Comparison of ENCODE assay signal across 13 cellular contexts in genomic region chr14:35337074-35337556, GRCh38. TPM values are rescaled to one million over a fixed set of nuclear protein-coding genes. Genes with fewer than 3 reads are reported as not detected.
DNase-seq lines count a peak whose midpoint lies in the region; ATAC-seq, FAIRE-seq and TF ChIP-seq lines count a peak whose summit lies in the region.
"Had no signal": no experiment of that assay in that cellular context is flagged by ENCODE, and none has a peak within 500 bp of the region (broad histone marks: within the 10 kb centered on the region; RNA-seq: fewer than 3 reads in every experiment).

No MANE protein-coding gene starts in this region.

- 65 to 68% (median 68%) methylated on average over 9 of the region's 9 CpGs for WGBS in psoas muscle, 3 donors

- H3K4me3 ChIP-seq in adipocyte (ENCODE audit: low read length), result peak overlapping the region; percentile 17
- no peak overlapping the region for H3K4me3 ChIP-seq in psoas muscle

- TF ChIP-seq POLR2A in GM12891 (IDR thresholded peaks at IDR 0.05; ENCODE audit: low read depth, low read length), result no peak

- intact Hi-C loops in psoas muscle (cut with DNase I), result loop anchor here (2.0 to 5.0 kb wide), 2 partner anchors 35 to 70 kb away; no protein-coding TSS in a partner anchor

- FAIRE-seq in GM12891 (lab: Jason Lieb, UNC), result no peak

- H3K9ac ChIP-seq in adipocyte (ENCODE audit: low read length), result peak overlapping the region; percentile 78

- no peak for ATAC-seq in psoas muscle
- ATAC-seq in GM18858 (IDR thresholded peaks at IDR 0.05; ENCODE audit: unreplicated experiment), result no peak
- ATAC-seq in esophagus mucosa, result no peak

- no peaks in the 10 kb centered on the region for H3K27me3 ChIP-seq in adipocyte (replicated peaks; ENCODE audit: control insufficient read depth, insufficient read depth, low read length)
- H3K27me3 ChIP-seq in psoas muscle (ENCODE audit: insufficient read depth in 3 of 3, low read length in 2 of 3), result no peaks in the 10 kb centered on the region

- peaks cover 54% of the 10 kb centered on the region for H3K4me1 ChIP-seq in adipocyte (ENCODE audit: control insufficient read depth, insufficient read depth, low read length)
- peaks cover 43% of the 10 kb centered on the region for H3K4me1 ChIP-seq in psoas muscle

- no peak for TF ChIP-seq CTCF in C4-2B (conservative IDR thresholded peaks at IDR 0.05)
- TF ChIP-seq CTCF in psoas muscle (IDR thresholded peaks at IDR 0.05), result no peak

- no peaks in the 10 kb centered on the region for H3K36me3 ChIP-seq in adipocyte (ENCODE audit: control insufficient read depth, insufficient read depth, low read length, severe bottlenecking)
- no peaks in the 10 kb centered on the region for H3K36me3 ChIP-seq in psoas muscle (ENCODE audit: insufficient read depth in 1 of 2, low read depth in 1 of 2)

- peak overlapping the region; percentile 83 for H3K27ac ChIP-seq in C4-2B
- H3K27ac ChIP-seq in psoas muscle, result peak overlapping the region; percentile 75

- DNase-seq in adipocyte (ENCODE audit: low read depth) (no peak), kidney tubule cell (ENCODE audit: low spot score) (peak; percentile 4), psoas muscle (no peak), GM12891 (ENCODE audit: insufficient read length, low spot score) (no peak)
- no peak for DNase-seq in activated naive CD4-positive, alpha-beta T cell (lab: John Stamatoyannopoulos, UW)
- DNase-seq: activated CD4-positive, alpha-beta T cell treated with anti-CD3 and anti-CD28 coated beads, Interleukin-2, amount 50 U/mL, for 48 hours; CD4-positive, alpha-beta memory T cell; glutamatergic neuron; NCI-H1105 treated with DMSO at 0.1 percent for 48 hours; stimulated activated naive CD4-positive, alpha-beta T cell had no signal

- H3K9me3 ChIP-seq in adipocyte (ENCODE audit: control insufficient read depth, low read length), result no peaks in the 10 kb centered on the region
- no peaks in the 10 kb centered on the region for H3K9me3 ChIP-seq in psoas muscle

TF ChIP-seq in GM12891, 5 proteins besides CTCF, POLR2A, EP300 and RAD21:
- TF ChIP-seq POU2F2 (IDR thresholded peaks at IDR 0.05; ENCODE audit: low read depth, low read length), result no peak
- TF ChIP-seq PAX5 (IDR thresholded peaks at IDR 0.05; ENCODE audit: insufficient read depth, low read length, severe bottlenecking), result no peak
- no peak for TF ChIP-seq SPI1 (IDR thresholded peaks at IDR 0.05; ENCODE audit: low read depth, low read length)
- TF ChIP-seq POLR2AphosphoS5 (IDR thresholded peaks at IDR 0.05; ENCODE audit: low read depth, low read length), result no peak
- TF ChIP-seq TAF1 (IDR thresholded peaks at IDR 0.05; ENCODE audit: low read depth, low read length), result no peak

RNA-seq across cellular contexts. Expression of gene PSMA6, which starts 44.9 kb away (rescaled TPM):
- total RNA-seq in psoas muscle, result 100 to 1,000 TPM; 176 to 276 (median 262) TPM
- polyA plus RNA-seq in psoas muscle, result 100 to 1,000 TPM; 328 to 653 (median 448) TPM
- total RNA-seq in esophagus mucosa, result 188 TPM
- 354 TPM for polyA plus RNA-seq in GM12891 (2012; ENCODE audit: low read depth, missing spikeins)
